Comparison of ENCODE assay signal across 19 cellular contexts in the genomic region with DNA sequence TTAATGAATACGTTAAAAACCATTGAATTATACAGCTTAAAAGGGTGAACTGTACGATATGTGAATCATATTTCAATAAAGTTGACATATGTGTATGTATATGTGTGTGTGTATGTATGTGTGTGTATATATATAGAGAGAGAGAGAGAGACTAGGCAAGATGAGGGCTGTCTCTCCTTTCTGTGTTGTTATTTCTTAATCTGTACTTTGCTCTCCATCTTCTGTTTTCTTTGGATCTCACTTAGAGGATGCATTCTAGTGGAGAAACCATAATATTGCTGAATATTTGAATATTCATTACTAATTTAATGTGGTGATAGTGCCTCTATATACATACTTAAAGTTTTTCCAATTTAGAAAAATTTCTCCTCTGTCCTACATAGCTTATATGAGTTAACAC.
"Had no signal": no experiment of that assay in that cellular context is flagged by ENCODE, and none has a peak within 500 bp of the region (broad histone marks: within the 10 kb centered on the region; RNA-seq: fewer than 3 reads in every experiment).

No MANE protein-coding gene starts in this region.

- H3K27me3 Mint-ChIP-seq: naive B cell; natural killer cell treated with Interleukin-12 subunit alpha and Interleukin-12 subunit beta and Interleukin-15 and Interleukin-18, amount 100 ng/mL, for 72 hours; progenitor cell of endocrine pancreas; stimulated activated memory B cell treated with anti-CD40 and anti-IgM and Interleukin-4, amounts not matched to agents 10 μg/mL and 1 μg/mL and 100 μg/mL, for 72 hours; stimulated activated naive CD8-positive, alpha-beta T cell treated with anti-CD3 and anti-CD28 coated beads, Interleukin-15, amount 100 ng/mL, for 72 hours; type B pancreatic cell had no signal

- H3K27ac Mint-ChIP-seq: mesothelial cell of epicardium; natural killer cell treated with Interleukin-12 subunit alpha and Interleukin-12 subunit beta and Interleukin-15 and Interleukin-18, amount 100 ng/mL, for 72 hours; progenitor cell of endocrine pancreas; stimulated activated memory B cell treated with anti-CD40 and anti-IgM and Interleukin-4, amounts not matched to agents 10 μg/mL and 1 μg/mL and 100 μg/mL, for 72 hours; stimulated activated naive CD8-positive, alpha-beta T cell treated with anti-CD3 and anti-CD28 coated beads, Interleukin-15, amount 100 ng/mL, for 72 hours; type B pancreatic cell had no signal

- H3K4me3 Mint-ChIP-seq: mesothelial cell of epicardium; naive B cell; natural killer cell treated with Interleukin-12 subunit alpha and Interleukin-12 subunit beta and Interleukin-15 and Interleukin-18, amount 100 ng/mL, for 72 hours; stimulated activated memory B cell treated with anti-CD40 and anti-IgM and Interleukin-4, amounts not matched to agents 10 μg/mL and 1 μg/mL and 100 μg/mL, for 72 hours; stimulated activated naive CD8-positive, alpha-beta T cell treated with anti-CD3 and anti-CD28 coated beads, Interleukin-15, amount 100 ng/mL, for 72 hours; type B pancreatic cell had no signal

- ATAC-seq: natural killer cell treated with Interleukin-12 subunit alpha and Interleukin-12 subunit beta and Interleukin-15 and Interleukin-18, amount 100 ng/mL, for 72 hours; stimulated activated memory B cell treated with anti-CD40 and anti-IgM and Interleukin-4, amounts not matched to agents 10 μg/mL and 1 μg/mL and 100 μg/mL, for 72 hours; stimulated activated naive CD8-positive, alpha-beta T cell treated with anti-CD3 and anti-CD28 coated beads, Interleukin-15, amount 100 ng/mL, for 72 hours had no signal

- H3K4me1 Mint-ChIP-seq: mesothelial cell of epicardium; naive B cell; stimulated activated memory B cell treated with anti-CD40 and anti-IgM and Interleukin-4, amounts not matched to agents 10 μg/mL and 1 μg/mL and 100 μg/mL, for 72 hours had no signal

- DNase-seq: islet precursor cell; left ventricle myocardium inferior; mesendoderm; naive B cell; ovary; right lobe of liver; stimulated activated CD4-positive, alpha-beta T cell treated with anti-CD3 and anti-CD28 coated beads, Interleukin-1b, Interleukin-23, amount 100 ng/mL, for 48 hours; stimulated activated CD4-positive, alpha-beta T cell treated with anti-CD3 and anti-CD28 coated beads, Interleukin-2, amount 100 ng/mL, for 48 hours; stimulated activated CD4-positive, alpha-beta T cell treated with anti-CD3 and anti-CD28 coated beads, Interleukin-4, amount 100 ng/mL, for 4 hours; stimulated activated CD8-positive, alpha-beta memory T cell treated with anti-CD3 and anti-CD28 coated beads, Interleukin-4, amount 100 ng/mL, for 48 hours; stimulated activated naive CD4-positive, alpha-beta T cell treated with Interleukin-2 at 50 U/mL for 16 hours; stimulated activated naive CD8-positive, alpha-beta T cell treated with anti-CD3 and anti-CD28 coated beads, Interleukin-15, amount 100 ng/mL, for 72 hours; substantia nigra; uterus had no signal

- H3K9me3 Mint-ChIP-seq: mesothelial cell of epicardium; natural killer cell treated with Interleukin-12 subunit alpha and Interleukin-12 subunit beta and Interleukin-15 and Interleukin-18, amount 100 ng/mL, for 72 hours; stimulated activated memory B cell treated with anti-CD40 and anti-IgM and Interleukin-4, amounts not matched to agents 10 μg/mL and 1 μg/mL and 100 μg/mL, for 72 hours; stimulated activated naive CD8-positive, alpha-beta T cell treated with anti-CD3 and anti-CD28 coated beads, Interleukin-15, amount 100 ng/mL, for 72 hours; type B pancreatic cell had no signal
